In the genomic region with DNA sequence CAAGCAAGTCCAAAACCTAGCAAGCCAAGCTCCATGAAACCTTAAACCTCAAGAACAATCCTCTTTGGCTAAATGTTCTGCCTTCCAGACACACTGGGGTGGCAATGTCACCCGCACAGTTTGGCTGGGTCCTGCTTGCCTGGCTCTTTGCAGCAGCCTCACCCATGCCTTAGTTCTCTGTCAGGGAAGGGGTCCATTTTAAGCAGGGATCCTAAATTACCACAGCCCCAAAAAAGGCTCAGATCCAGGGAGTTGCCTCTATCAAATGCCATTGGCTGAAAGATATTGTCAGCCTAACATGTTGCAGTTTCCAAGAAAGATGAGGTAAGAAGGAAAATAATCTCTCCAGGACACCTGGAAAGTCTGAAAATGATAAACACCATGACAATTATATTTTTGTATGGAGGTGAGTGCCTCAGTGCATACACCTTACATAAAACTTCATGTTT, we compare ENCODE assay signal across 1 cellular context.
A peak's percentile ranks its signal among the peaks of the same experiment; 100 is the strongest.
TF ChIP-seq lines count a peak whose summit lies in the region.

No MANE protein-coding gene starts in this region.

TF ChIP-seq in K562, 482 proteins besides CTCF, POLR2A, EP300 and RAD21 (continued from another document and continues in another):
- TF ChIP-seq, protein P1, sequence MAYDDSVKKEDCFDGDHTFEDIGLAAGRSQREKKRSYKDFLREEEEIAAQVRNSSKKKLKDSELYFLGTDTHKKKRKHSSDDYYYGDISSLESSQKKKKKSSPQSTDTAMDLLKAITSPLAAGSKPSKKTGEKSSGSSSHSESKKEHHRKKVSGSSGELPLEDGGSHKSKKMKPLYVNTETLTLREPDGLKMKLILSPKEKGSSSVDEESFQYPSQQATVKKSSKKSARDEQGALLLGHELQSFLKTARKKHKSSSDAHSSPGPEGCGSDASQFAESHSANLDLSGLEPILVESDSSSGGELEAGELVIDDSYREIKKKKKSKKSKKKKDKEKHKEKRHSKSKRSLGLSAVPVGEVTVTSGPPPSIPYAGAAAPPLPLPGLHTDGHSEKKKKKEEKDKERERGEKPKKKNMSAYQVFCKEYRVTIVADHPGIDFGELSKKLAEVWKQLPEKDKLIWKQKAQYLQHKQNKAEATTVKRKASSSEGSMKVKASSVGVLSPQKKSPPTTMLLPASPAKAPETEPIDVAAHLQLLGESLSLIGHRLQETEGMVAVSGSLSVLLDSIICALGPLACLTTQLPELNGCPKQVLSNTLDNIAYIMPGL (CRISPR knock-in tag; IDR thresholded peaks at IDR 0.05): no peak
- TF ChIP-seq SREBF1 (IDR thresholded peaks at IDR 0.05; ENCODE audit: borderline replicate concordance, low read depth, low read length): no peak
- TF ChIP-seq ZNF668 (CRISPR knock-in tag; IDR thresholded peaks at IDR 0.05): no peak
- TF ChIP-seq, protein P2, sequence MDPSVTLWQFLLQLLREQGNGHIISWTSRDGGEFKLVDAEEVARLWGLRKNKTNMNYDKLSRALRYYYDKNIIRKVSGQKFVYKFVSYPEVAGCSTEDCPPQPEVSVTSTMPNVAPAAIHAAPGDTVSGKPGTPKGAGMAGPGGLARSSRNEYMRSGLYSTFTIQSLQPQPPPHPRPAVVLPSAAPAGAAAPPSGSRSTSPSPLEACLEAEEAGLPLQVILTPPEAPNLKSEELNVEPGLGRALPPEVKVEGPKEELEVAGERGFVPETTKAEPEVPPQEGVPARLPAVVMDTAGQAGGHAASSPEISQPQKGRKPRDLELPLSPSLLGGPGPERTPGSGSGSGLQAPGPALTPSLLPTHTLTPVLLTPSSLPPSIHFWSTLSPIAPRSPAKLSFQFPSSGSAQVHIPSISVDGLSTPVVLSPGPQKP (CRISPR knock-in tag; IDR thresholded peaks at IDR 0.05): no peak
- TF ChIP-seq ZNF23 (CRISPR knock-in tag; IDR thresholded peaks at IDR 0.05): no peak
- no peak for TF ChIP-seq ZNF766 (CRISPR knock-in tag; conservative IDR thresholded peaks at IDR 0.05)
- TF ChIP-seq ZNF3 (CRISPR knock-in tag; IDR thresholded peaks at IDR 0.05): no peak
- no peak for TF ChIP-seq MYC (IDR thresholded peaks at IDR 0.05; ENCODE audit: low read depth, low read length)
- no peak for TF ChIP-seq MYC (CRISPR knock-in tag; IDR thresholded peaks at IDR 0.05; ENCODE audit: borderline replicate concordance, low read depth)
- TF ChIP-seq ELF4 (CRISPR knock-in tag; IDR thresholded peaks at IDR 0.05): 0 out of 2 replicates have a peak, but pooled peaks have one; percentile 51
- TF ChIP-seq, protein P3, sequence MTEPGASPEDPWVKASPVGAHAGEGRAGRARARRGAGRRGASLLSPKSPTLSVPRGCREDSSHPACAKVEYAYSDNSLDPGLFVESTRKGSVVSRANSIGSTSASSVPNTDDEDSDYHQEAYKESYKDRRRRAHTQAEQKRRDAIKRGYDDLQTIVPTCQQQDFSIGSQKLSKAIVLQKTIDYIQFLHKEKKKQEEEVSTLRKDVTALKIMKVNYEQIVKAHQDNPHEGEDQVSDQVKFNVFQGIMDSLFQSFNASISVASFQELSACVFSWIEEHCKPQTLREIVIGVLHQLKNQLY (CRISPR knock-in tag; conservative IDR thresholded peaks at IDR 0.05): no peak
- TF ChIP-seq ZNF79 (CRISPR knock-in tag; IDR thresholded peaks at IDR 0.05; ENCODE audit: low read depth): no peak
- no peak for TF ChIP-seq ZC3H11A (IDR thresholded peaks at IDR 0.05; ENCODE audit: low read depth, low read length)
- no peak for TF ChIP-seq RBM14 (IDR thresholded peaks at IDR 0.05; ENCODE audit: borderline replicate concordance, insufficient read depth, low read depth, low read length)
- no peak for TF ChIP-seq GATAD2A (IDR thresholded peaks at IDR 0.05)
- TF ChIP-seq, protein P4, sequence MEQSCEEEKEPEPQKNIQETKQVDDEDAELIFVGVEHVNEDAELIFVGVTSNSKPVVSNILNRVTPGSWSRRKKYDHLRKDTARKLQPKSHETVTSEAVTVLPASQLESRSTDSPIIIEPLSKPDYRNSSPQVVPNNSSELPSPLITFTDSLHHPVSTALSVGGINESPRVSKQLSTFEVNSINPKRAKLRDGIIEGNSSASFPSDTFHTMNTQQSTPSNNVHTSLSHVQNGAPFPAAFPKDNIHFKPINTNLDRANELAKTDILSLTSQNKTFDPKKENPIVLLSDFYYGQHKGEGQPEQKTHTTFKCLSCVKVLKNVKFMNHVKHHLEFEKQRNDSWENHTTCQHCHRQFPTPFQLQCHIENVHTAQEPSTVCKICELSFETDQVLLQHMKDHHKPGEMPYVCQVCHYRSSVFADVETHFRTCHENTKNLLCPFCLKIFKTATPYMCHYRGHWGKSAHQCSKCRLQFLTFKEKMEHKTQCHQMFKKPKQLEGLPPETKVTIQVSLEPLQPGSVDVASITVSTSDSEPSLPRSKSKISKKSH (CRISPR knock-in tag; IDR thresholded peaks at IDR 0.05): no peak
- TF ChIP-seq, protein P5, sequence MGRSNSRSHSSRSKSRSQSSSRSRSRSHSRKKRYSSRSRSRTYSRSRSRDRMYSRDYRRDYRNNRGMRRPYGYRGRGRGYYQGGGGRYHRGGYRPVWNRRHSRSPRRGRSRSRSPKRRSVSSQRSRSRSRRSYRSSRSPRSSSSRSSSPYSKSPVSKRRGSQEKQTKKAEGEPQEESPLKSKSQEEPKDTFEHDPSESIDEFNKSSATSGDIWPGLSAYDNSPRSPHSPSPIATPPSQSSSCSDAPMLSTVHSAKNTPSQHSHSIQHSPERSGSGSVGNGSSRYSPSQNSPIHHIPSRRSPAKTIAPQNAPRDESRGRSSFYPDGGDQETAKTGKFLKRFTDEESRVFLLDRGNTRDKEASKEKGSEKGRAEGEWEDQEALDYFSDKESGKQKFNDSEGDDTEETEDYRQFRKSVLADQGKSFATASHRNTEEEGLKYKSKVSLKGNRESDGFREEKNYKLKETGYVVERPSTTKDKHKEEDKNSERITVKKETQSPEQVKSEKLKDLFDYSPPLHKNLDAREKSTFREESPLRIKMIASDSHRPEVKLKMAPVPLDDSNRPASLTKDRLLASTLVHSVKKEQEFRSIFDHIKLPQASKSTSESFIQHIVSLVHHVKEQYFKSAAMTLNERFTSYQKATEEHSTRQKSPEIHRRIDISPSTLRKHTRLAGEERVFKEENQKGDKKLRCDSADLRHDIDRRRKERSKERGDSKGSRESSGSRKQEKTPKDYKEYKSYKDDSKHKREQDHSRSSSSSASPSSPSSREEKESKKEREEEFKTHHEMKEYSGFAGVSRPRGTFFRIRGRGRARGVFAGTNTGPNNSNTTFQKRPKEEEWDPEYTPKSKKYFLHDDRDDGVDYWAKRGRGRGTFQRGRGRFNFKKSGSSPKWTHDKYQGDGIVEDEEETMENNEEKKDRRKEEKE (IDR thresholded peaks at IDR 0.05; ENCODE audit: borderline replicate concordance in 1 of 2, control insufficient read depth in 1 of 2, low read depth in 2 of 2, low read length in 1 of 2): no peak
- TF ChIP-seq SIX5 (IDR thresholded peaks at IDR 0.05; ENCODE audit: borderline replicate concordance in 1 of 2, insufficient read depth in 1 of 2, low read depth in 1 of 2, low read length in 2 of 2): no peak
- TF ChIP-seq GABPB2 (CRISPR knock-in tag; conservative IDR thresholded peaks at IDR 0.05): no peak
- TF ChIP-seq NR2C2 (CRISPR knock-in tag; IDR thresholded peaks at IDR 0.05): no peak
- no peak for TF ChIP-seq NR2C2 (tag; IDR thresholded peaks at IDR 0.05)
- TF ChIP-seq SUPT5H (IDR thresholded peaks at IDR 0.05): 0 out of 2 replicates have a peak, but pooled peaks have one; percentile 44
- peak; percentile 80 for TF ChIP-seq TCF3 (CRISPR knock-in tag; IDR thresholded peaks at IDR 0.05)
- TF ChIP-seq, protein P6, sequence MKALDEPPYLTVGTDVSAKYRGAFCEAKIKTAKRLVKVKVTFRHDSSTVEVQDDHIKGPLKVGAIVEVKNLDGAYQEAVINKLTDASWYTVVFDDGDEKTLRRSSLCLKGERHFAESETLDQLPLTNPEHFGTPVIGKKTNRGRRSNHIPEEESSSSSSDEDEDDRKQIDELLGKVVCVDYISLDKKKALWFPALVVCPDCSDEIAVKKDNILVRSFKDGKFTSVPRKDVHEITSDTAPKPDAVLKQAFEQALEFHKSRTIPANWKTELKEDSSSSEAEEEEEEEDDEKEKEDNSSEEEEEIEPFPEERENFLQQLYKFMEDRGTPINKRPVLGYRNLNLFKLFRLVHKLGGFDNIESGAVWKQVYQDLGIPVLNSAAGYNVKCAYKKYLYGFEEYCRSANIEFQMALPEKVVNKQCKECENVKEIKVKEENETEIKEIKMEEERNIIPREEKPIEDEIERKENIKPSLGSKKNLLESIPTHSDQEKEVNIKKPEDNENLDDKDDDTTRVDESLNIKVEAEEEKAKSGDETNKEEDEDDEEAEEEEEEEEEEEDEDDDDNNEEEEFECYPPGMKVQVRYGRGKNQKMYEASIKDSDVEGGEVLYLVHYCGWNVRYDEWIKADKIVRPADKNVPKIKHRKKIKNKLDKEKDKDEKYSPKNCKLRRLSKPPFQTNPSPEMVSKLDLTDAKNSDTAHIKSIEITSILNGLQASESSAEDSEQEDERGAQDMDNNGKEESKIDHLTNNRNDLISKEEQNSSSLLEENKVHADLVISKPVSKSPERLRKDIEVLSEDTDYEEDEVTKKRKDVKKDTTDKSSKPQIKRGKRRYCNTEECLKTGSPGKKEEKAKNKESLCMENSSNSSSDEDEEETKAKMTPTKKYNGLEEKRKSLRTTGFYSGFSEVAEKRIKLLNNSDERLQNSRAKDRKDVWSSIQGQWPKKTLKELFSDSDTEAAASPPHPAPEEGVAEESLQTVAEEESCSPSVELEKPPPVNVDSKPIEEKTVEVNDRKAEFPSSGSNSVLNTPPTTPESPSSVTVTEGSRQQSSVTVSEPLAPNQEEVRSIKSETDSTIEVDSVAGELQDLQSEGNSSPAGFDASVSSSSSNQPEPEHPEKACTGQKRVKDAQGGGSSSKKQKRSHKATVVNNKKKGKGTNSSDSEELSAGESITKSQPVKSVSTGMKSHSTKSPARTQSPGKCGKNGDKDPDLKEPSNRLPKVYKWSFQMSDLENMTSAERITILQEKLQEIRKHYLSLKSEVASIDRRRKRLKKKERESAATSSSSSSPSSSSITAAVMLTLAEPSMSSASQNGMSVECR (CRISPR knock-in tag; IDR thresholded peaks at IDR 0.05): no peak
- TF ChIP-seq ILF3 (IDR thresholded peaks at IDR 0.05; ENCODE audit: borderline replicate concordance): no peak
- TF ChIP-seq HOXB6 (CRISPR knock-in tag; IDR thresholded peaks at IDR 0.05; ENCODE audit: borderline replicate concordance): no peak
- no peak for TF ChIP-seq ZNF696 (CRISPR knock-in tag; conservative IDR thresholded peaks at IDR 0.05)
- no peak for TF ChIP-seq ZNF764 (CRISPR knock-in tag; IDR thresholded peaks at IDR 0.05; ENCODE audit: low read depth)
- no peak for TF ChIP-seq SLC30A9 (CRISPR knock-in tag; IDR thresholded peaks at IDR 0.05)
- TF ChIP-seq MYNN (IDR thresholded peaks at IDR 0.05): no peak
- TF ChIP-seq MYNN (CRISPR knock-in tag; IDR thresholded peaks at IDR 0.05): no peak
- TF ChIP-seq, protein P7, sequence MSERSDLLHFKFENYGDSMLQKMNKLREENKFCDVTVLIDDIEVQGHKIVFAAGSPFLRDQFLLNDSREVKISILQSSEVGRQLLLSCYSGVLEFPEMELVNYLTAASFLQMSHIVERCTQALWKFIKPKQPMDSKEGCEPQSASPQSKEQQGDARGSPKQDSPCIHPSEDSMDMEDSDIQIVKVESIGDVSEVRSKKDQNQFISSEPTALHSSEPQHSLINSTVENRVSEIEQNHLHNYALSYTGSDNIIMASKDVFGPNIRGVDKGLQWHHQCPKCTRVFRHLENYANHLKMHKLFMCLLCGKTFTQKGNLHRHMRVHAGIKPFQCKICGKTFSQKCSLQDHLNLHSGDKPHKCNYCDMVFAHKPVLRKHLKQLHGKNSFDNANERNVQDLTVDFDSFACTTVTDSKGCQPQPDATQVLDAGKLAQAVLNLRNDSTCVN (CRISPR knock-in tag; IDR thresholded peaks at IDR 0.05): no peak
- TF ChIP-seq, protein P8, sequence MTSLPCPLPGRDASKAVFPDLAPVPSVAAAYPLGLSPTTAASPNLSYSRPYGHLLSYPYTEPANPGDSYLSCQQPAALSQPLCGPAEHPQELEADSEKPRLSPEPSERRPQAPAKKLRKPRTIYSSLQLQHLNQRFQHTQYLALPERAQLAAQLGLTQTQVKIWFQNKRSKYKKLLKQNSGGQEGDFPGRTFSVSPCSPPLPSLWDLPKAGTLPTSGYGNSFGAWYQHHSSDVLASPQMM (CRISPR knock-in tag; IDR thresholded peaks at IDR 0.05): no peak
- TF ChIP-seq ZNF75A (CRISPR knock-in tag; IDR thresholded peaks at IDR 0.05): no peak
- no peak for TF ChIP-seq KLF6 (CRISPR knock-in tag; IDR thresholded peaks at IDR 0.05; ENCODE audit: borderline replicate concordance)
- TF ChIP-seq, protein P9, sequence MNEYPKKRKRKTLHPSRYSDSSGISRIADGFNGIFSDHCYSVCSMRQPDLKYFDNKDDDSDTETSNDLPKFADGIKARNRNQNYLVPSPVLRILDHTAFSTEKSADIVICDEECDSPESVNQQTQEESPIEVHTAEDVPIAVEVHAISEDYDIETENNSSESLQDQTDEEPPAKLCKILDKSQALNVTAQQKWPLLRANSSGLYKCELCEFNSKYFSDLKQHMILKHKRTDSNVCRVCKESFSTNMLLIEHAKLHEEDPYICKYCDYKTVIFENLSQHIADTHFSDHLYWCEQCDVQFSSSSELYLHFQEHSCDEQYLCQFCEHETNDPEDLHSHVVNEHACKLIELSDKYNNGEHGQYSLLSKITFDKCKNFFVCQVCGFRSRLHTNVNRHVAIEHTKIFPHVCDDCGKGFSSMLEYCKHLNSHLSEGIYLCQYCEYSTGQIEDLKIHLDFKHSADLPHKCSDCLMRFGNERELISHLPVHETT (CRISPR knock-in tag; conservative IDR thresholded peaks at IDR 0.05 in 1 of 2, IDR thresholded peaks at IDR 0.05 in 1 of 2): 0 out of 4 replicates have a peak, but pooled peaks of 1 of the 2 experiments have one; percentile 43
- no peak for TF ChIP-seq FOXK1 (CRISPR knock-in tag; IDR thresholded peaks at IDR 0.05; ENCODE audit: borderline replicate concordance)
- TF ChIP-seq ZNF146 (CRISPR knock-in tag; IDR thresholded peaks at IDR 0.05; ENCODE audit: unreplicated experiment): no peak
- TF ChIP-seq ZNF436 (CRISPR knock-in tag; IDR thresholded peaks at IDR 0.05): no peak
- no peak for TF ChIP-seq EGR1 (conservative IDR thresholded peaks at IDR 0.05)
- peak; percentile 77; the same call in 1 of the 2 replicates for TF ChIP-seq SMARCE1 (IDR thresholded peaks at IDR 0.05)
- TF ChIP-seq, protein P10, sequence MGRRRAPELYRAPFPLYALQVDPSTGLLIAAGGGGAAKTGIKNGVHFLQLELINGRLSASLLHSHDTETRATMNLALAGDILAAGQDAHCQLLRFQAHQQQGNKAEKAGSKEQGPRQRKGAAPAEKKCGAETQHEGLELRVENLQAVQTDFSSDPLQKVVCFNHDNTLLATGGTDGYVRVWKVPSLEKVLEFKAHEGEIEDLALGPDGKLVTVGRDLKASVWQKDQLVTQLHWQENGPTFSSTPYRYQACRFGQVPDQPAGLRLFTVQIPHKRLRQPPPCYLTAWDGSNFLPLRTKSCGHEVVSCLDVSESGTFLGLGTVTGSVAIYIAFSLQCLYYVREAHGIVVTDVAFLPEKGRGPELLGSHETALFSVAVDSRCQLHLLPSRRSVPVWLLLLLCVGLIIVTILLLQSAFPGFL (CRISPR knock-in tag; IDR thresholded peaks at IDR 0.05): no peak
- no peak for TF ChIP-seq TCF7 (IDR thresholded peaks at IDR 0.05; ENCODE audit: borderline replicate concordance)
- no peak for TF ChIP-seq ZNF316 (IDR thresholded peaks at IDR 0.05)
